In genomic region chr13:20188649-20189553, GRCh38 we compare ENCODE assay signal across 1 cellular context.
TF ChIP-seq lines count a peak whose summit lies in the region.

No MANE protein-coding gene starts in this region.

TF ChIP-seq in K562, 482 proteins besides CTCF, POLR2A, EP300 and RAD21 (continued from another document):
- TF ChIP-seq MTA1 (IDR thresholded peaks at IDR 0.05; ENCODE audit: borderline replicate concordance), result no peak
- no peak for TF ChIP-seq BRF1 (IDR thresholded peaks at IDR 0.05; ENCODE audit: borderline replicate concordance, extremely low read depth, insufficient read length)
- TF ChIP-seq SMAD1 (IDR thresholded peaks at IDR 0.05; ENCODE audit: low read depth, low read length, partially characterized antibody), result no peak
- TF ChIP-seq E2F6 (IDR thresholded peaks at IDR 0.05; ENCODE audit: borderline replicate concordance in 1 of 2, extremely low read depth in 1 of 2, insufficient read depth in 1 of 2, insufficient read length in 1 of 2, low read depth in 1 of 2, low read length in 1 of 2, poor library complexity in 1 of 2, severe bottlenecking in 1 of 2), result peak in 1 of 2 experiments; percentile 68
- TF ChIP-seq ZNF24 (IDR thresholded peaks at IDR 0.05), result 0 out of 2 replicates have a peak, but pooled peaks have one; percentile 36
- TF ChIP-seq POLR2AphosphoS5 (IDR thresholded peaks at IDR 0.05; ENCODE audit: control insufficient read depth, insufficient read depth, low read depth, low read length), result no peak
- TF ChIP-seq ARID3A (IDR thresholded peaks at IDR 0.05; ENCODE audit: borderline replicate concordance, low read depth, low read length), result no peak
- TF ChIP-seq ZNF274 (IDR thresholded peaks at IDR 0.05; ENCODE audit: borderline replicate concordance, low read depth, low read length), result no peak
- TF ChIP-seq CCNT2 (IDR thresholded peaks at IDR 0.05; ENCODE audit: borderline replicate concordance, extremely low read depth, insufficient read length, low read depth, low read length), result no peak
- no peak for TF ChIP-seq ZNF551 (CRISPR knock-in tag; IDR thresholded peaks at IDR 0.05)
- no peak for TF ChIP-seq MTA2 (IDR thresholded peaks at IDR 0.05; ENCODE audit: low read depth)
- TF ChIP-seq MLX (CRISPR knock-in tag; conservative IDR thresholded peaks at IDR 0.05), result no peak
- TF ChIP-seq TRIM28 (IDR thresholded peaks at IDR 0.05), result no peak
- no peak for TF ChIP-seq TCF15 (CRISPR knock-in tag; IDR thresholded peaks at IDR 0.05)
- peak; percentile 87 for TF ChIP-seq L3MBTL2 (IDR thresholded peaks at IDR 0.05)
- TF ChIP-seq FOXP1 (CRISPR knock-in tag; IDR thresholded peaks at IDR 0.05), result no peak
- no peak for TF ChIP-seq ELF2 (CRISPR knock-in tag; IDR thresholded peaks at IDR 0.05)
- no peak for TF ChIP-seq RFX7 (CRISPR knock-in tag; IDR thresholded peaks at IDR 0.05)
- TF ChIP-seq ZNF253 (CRISPR knock-in tag; conservative IDR thresholded peaks at IDR 0.05), result no peak
- no peak for TF ChIP-seq BHLHE40 (IDR thresholded peaks at IDR 0.05; ENCODE audit: low read length)
- TF ChIP-seq TRIM24 (IDR thresholded peaks at IDR 0.05), result no peak
- 0 out of 4 replicates have a peak, but pooled peaks of 1 of the 2 experiments have one; percentile 30 for TF ChIP-seq KDM4B (IDR thresholded peaks at IDR 0.05; ENCODE audit: borderline replicate concordance in 2 of 2, low read depth in 1 of 2)
- peak; percentile 91 for TF ChIP-seq TFAP4 (CRISPR knock-in tag; IDR thresholded peaks at IDR 0.05; ENCODE audit: borderline replicate concordance)
- peak; percentile 54; the same call in 1 of the 2 replicates for TF ChIP-seq MAX (CRISPR knock-in tag; IDR thresholded peaks at IDR 0.05)
- TF ChIP-seq KAT2B (IDR thresholded peaks at IDR 0.05; ENCODE audit: low read depth, low read length), result no peak
- TF ChIP-seq THRB (CRISPR knock-in tag; conservative IDR thresholded peaks at IDR 0.05), result no peak
- no peak for TF ChIP-seq THRA (IDR thresholded peaks at IDR 0.05)
- no peak for TF ChIP-seq GMEB1 (CRISPR knock-in tag; IDR thresholded peaks at IDR 0.05)
- TF ChIP-seq SIN3A (IDR thresholded peaks at IDR 0.05; ENCODE audit: borderline replicate concordance in 2 of 2, control insufficient read depth in 1 of 2, low read depth in 2 of 2, low read length in 2 of 2), result no peak
- TF ChIP-seq KLF1 (tag; IDR thresholded peaks at IDR 0.05), result no peak
- TF ChIP-seq SPI1 (IDR thresholded peaks at IDR 0.05; ENCODE audit: borderline replicate concordance, low read depth, low read length), result 0 out of 2 replicates have a peak, but pooled peaks have one; percentile 13
- no peak for TF ChIP-seq ZNF668 (CRISPR knock-in tag; IDR thresholded peaks at IDR 0.05)
- peak; percentile 48 for TF ChIP-seq USF1 (CRISPR knock-in tag; IDR thresholded peaks at IDR 0.05)
- TF ChIP-seq MYC (IDR thresholded peaks at IDR 0.05; ENCODE audit: low read depth, low read length), result peak; percentile 54; the same call in 1 of the 2 replicates
- TF ChIP-seq MYC (CRISPR knock-in tag; IDR thresholded peaks at IDR 0.05; ENCODE audit: borderline replicate concordance, low read depth), result no peak
- TF ChIP-seq CGGBP1 (CRISPR knock-in tag; IDR thresholded peaks at IDR 0.05), result no peak
- no peak for TF ChIP-seq SMARCA5 (IDR thresholded peaks at IDR 0.05)
- TF ChIP-seq ZNF175 (CRISPR knock-in tag; IDR thresholded peaks at IDR 0.05; ENCODE audit: low read depth), result no peak
- TF ChIP-seq ZNF644 (tag; IDR thresholded peaks at IDR 0.05; ENCODE audit: low read depth), result no peak
- no peak for TF ChIP-seq CHD2 (IDR thresholded peaks at IDR 0.05; ENCODE audit: low read depth, low read length)
- peak; percentile 87 for TF ChIP-seq ETV1 (tag; conservative IDR thresholded peaks at IDR 0.05; ENCODE audit: low read depth)
- no peak for TF ChIP-seq MTA3 (IDR thresholded peaks at IDR 0.05; ENCODE audit: borderline replicate concordance)
